21 cellular contexts compared by ENCODE assay signal in genomic region chr20:10061641-10062040, GRCh38.
DNase-seq lines count a peak whose midpoint lies in the region; ATAC-seq lines count a peak whose summit lies in the region.
"Had no signal": no experiment of that assay in that cellular context is flagged by ENCODE, and none has a peak within 500 bp of the region (broad histone marks: within the 10 kb centered on the region; RNA-seq: fewer than 3 reads in every experiment).

No MANE protein-coding gene starts in this region.

- DNase-seq in NCI-H1092 treated with DMSO at 0.1 percent for 48 hours (lab: John Stamatoyannopoulos, UW), result peak; percentile 91
- DNase-seq in NCI-H2171 (lab: John Stamatoyannopoulos, UW), result peak; percentile 99
- DNase-seq in SHP77 treated with DMSO at 0.1 percent for 48 hours (lab: John Stamatoyannopoulos, UW), result peak; percentile 71
- DNase-seq in germinal center (ENCODE audit: low spot score), result no peak
- DNase-seq in dedifferentiated amniotic fluid mesenchymal stem cell (ENCODE audit: extremely low spot score), result no peak
- DNase-seq: activated CD4-positive, alpha-beta T cell treated with anti-CD3 and anti-CD28 coated beads for 48 hours; activated gamma-delta T cell treated with Interleukin-2 at 50 U/mL for 16 hours; COR-L47; dorsolateral prefrontal cortex; GDM1; NCI-H146; NK-92 treated with Interleukin-12 subunit alpha and Interleukin-12 subunit beta, amount 100 ng/mL, for 24 hours; right lobe of liver; stimulated activated naive CD4-positive, alpha-beta T cell treated with Interleukin-2 at 50 U/mL for 16 hours; upper lobe of left lung had no signal

- H3K36me3 ChIP-seq in BLaER1, result no peaks in the 10 kb centered on the region
- H3K36me3 ChIP-seq: upper lobe of left lung had no signal

- H3K9me3 ChIP-seq in BLaER1, result no peaks in the 10 kb centered on the region
- H3K9me3 ChIP-seq: right lobe of liver, upper lobe of left lung had no signal

- no peak overlapping the region for H3K27ac ChIP-seq in BLaER1
- H3K27ac ChIP-seq: cardiac muscle cell, dorsolateral prefrontal cortex, KMS-11, right lobe of liver, upper lobe of left lung had no signal

- H4K20me1 ChIP-seq in BLaER1, result no peaks in the 10 kb centered on the region

- no peak overlapping the region for H3K9ac ChIP-seq in BLaER1
- H3K9ac ChIP-seq: KMS-11 had no signal

- ATAC-seq in GM18520 (IDR thresholded peaks at IDR 0.05; ENCODE audit: unreplicated experiment) (no peak), GM19324 (IDR thresholded peaks at IDR 0.05; ENCODE audit: low FRiP score, unreplicated experiment) (no peak)
- ATAC-seq: GM12878, right lobe of liver had no signal

- peak overlapping the region; percentile 59 for H3K4me2 ChIP-seq in BLaER1
- H3K4me2 ChIP-seq: KMS-11 had no signal

- H3K27me3 ChIP-seq in BLaER1, result no peaks in the 10 kb centered on the region
- H3K27me3 ChIP-seq: cardiac muscle cell, dorsolateral prefrontal cortex, right lobe of liver, upper lobe of left lung had no signal

- H3K4me1 ChIP-seq in BLaER1, result peaks cover 38% of the 10 kb centered on the region
- H3K4me1 ChIP-seq: right lobe of liver, upper lobe of left lung had no signal

- H3K4me3 ChIP-seq in BLaER1, result no peak overlapping the region
- H3K4me3 ChIP-seq: cardiac muscle cell, dorsolateral prefrontal cortex, GM12878, right lobe of liver, upper lobe of left lung had no signal

Comparison
In these comparisons a context has a peak if more than half of its experiments do, and no peak if none do; other contexts are left out.
1. DNase-seq: peak in NCI-H1092 treated with DMSO at 0.1 percent for 48 hours (single experiment), NCI-H2171 (single experiment) and SHP77 treated with DMSO at 0.1 percent for 48 hours (single experiment); none in germinal center (single experiment) and dedifferentiated amniotic fluid mesenchymal stem cell (single experiment).